In genomic region chr2:57809230-57809629, GRCh38 we compare ENCODE assay signal across 1 cellular context.
TF ChIP-seq lines count a peak whose summit lies in the region.

No MANE protein-coding gene starts in this region.

TF ChIP-seq in GM12878, 131 proteins besides CTCF, POLR2A, EP300 and RAD21 (continued from another document):
- TF ChIP-seq PRDM15 (CRISPR knock-in tag; IDR thresholded peaks at IDR 0.05) (no peak), TCF3 (IDR thresholded peaks at IDR 0.05; ENCODE audit: borderline replicate concordance, insufficient read depth, low read depth, low read length) (no peak), SREBF1 (IDR thresholded peaks at IDR 0.05; ENCODE audit: low read length) (no peak), NR2F1 (conservative IDR thresholded peaks at IDR 0.05) (no peak), ZZZ3 (IDR thresholded peaks at IDR 0.05; ENCODE audit: control insufficient read depth, insufficient read length, low read depth) (no peak), FOS (IDR thresholded peaks at IDR 0.05; ENCODE audit: borderline replicate concordance, extremely low read depth, insufficient read length) (no peak), ZBTB4 (CRISPR knock-in tag; IDR thresholded peaks at IDR 0.05) (no peak)
